In genomic region chrX:113892401-113892800, GRCh38 we compare ENCODE assay signal across 26 cellular contexts.
"Had no signal": no experiment of that assay in that cellular context is flagged by ENCODE, and none has a peak within 500 bp of the region (broad histone marks: within the 10 kb centered on the region; RNA-seq: fewer than 3 reads in every experiment).

No MANE protein-coding gene starts in this region.

- H3K27ac Mint-ChIP-seq: activated CD8-positive, alpha-beta T cell treated with anti-CD3 and anti-CD28 coated beads, Interleukin-2, amount 10 ng/mL, durations not matched to agents 7 days and 5 days; activated naive CD8-positive, alpha-beta T cell treated with anti-CD3 and anti-CD28 coated beads, Interleukin-2, amount 50 U/mL, for 24 hours; activated T-helper 1 cell treated with anti-CD3 and anti-CD28 coated beads, Interleukin-12 subunit alpha, Interleukin-12 subunit beta, Interleukin-2, Interleukin-4 antibody, amounts not matched to agents 30 ng/mL and 10 ng/mL and 1 ng/mL, durations not matched to agents 14 hours and 24 hours and 36 hours; brain; dendritic cell treated with granulocyte-macrophage colony-stimulating factor and Interleukin-4, amounts not matched to agents 40 ng/mL and 50 ng/mL, for 4 days; memory B cell; natural killer cell treated with Interleukin-12 subunit alpha and Interleukin-12 subunit beta and Interleukin-15 and Interleukin-18, amount 100 ng/mL, for 72 hours; stimulated activated effector memory CD8-positive, alpha-beta T cell treated with anti-CD3 and anti-CD28 coated beads, Interleukin-12 subunit alpha, Interleukin-12 subunit beta, amount 100 ng/mL, for 72 hours had no signal

- H3K4me3 ChIP-seq: esophagus squamous epithelium, gastroesophageal sphincter, right lobe of liver, skin epidermis, testis, vagina had no signal

- H3K27me3 ChIP-seq: esophagus squamous epithelium, gastroesophageal sphincter, neutrophil, testis, vagina had no signal

- H3K27ac ChIP-seq: esophagus squamous epithelium, gastroesophageal sphincter, neutrophil, right lobe of liver, skin epidermis, testis, vagina had no signal

- H3K4me3 Mint-ChIP-seq: activated CD8-positive, alpha-beta T cell treated with anti-CD3 and anti-CD28 coated beads, Interleukin-2, amount 10 ng/mL, durations not matched to agents 7 days and 5 days; activated naive CD8-positive, alpha-beta T cell treated with anti-CD3 and anti-CD28 coated beads, Interleukin-2, amount 50 U/mL, for 24 hours; activated T-helper 1 cell treated with anti-CD3 and anti-CD28 coated beads, Interleukin-12 subunit alpha, Interleukin-12 subunit beta, Interleukin-2, Interleukin-4 antibody, amounts not matched to agents 30 ng/mL and 10 ng/mL and 1 ng/mL, durations not matched to agents 14 hours and 24 hours and 36 hours; brain; dendritic cell treated with granulocyte-macrophage colony-stimulating factor and Interleukin-4, amounts not matched to agents 40 ng/mL and 50 ng/mL, for 4 days; memory B cell; natural killer cell treated with Interleukin-12 subunit alpha and Interleukin-12 subunit beta and Interleukin-15 and Interleukin-18, amount 100 ng/mL, for 72 hours; stimulated activated effector memory CD8-positive, alpha-beta T cell treated with anti-CD3 and anti-CD28 coated beads, Interleukin-12 subunit alpha, Interleukin-12 subunit beta, amount 100 ng/mL, for 72 hours had no signal

- H3K36me3 ChIP-seq: esophagus squamous epithelium, gastroesophageal sphincter, neutrophil, right lobe of liver, vagina had no signal

- H3K36me3 Mint-ChIP-seq: brain; natural killer cell treated with Interleukin-12 subunit alpha and Interleukin-12 subunit beta and Interleukin-15 and Interleukin-18, amount 100 ng/mL, for 72 hours; stimulated activated effector memory CD8-positive, alpha-beta T cell treated with anti-CD3 and anti-CD28 coated beads, Interleukin-12 subunit alpha, Interleukin-12 subunit beta, amount 100 ng/mL, for 72 hours had no signal

- H3K4me1 ChIP-seq: esophagus squamous epithelium, gastroesophageal sphincter, right lobe of liver, testis, vagina had no signal

- H3K9me3 Mint-ChIP-seq: activated naive CD8-positive, alpha-beta T cell treated with anti-CD3 and anti-CD28 coated beads, Interleukin-2, amount 50 U/mL, for 24 hours; natural killer cell treated with Interleukin-12 subunit alpha and Interleukin-12 subunit beta and Interleukin-15 and Interleukin-18, amount 100 ng/mL, for 72 hours had no signal

- H3K27me3 Mint-ChIP-seq: activated naive CD8-positive, alpha-beta T cell treated with anti-CD3 and anti-CD28 coated beads, Interleukin-2, amount 50 U/mL, for 24 hours; dendritic cell treated with granulocyte-macrophage colony-stimulating factor and Interleukin-4, amounts not matched to agents 40 ng/mL and 50 ng/mL, for 4 days; memory B cell had no signal

- DNase-seq: activated CD4-positive, alpha-beta T cell treated with anti-CD3 and anti-CD28 coated beads, Interleukin-2, amount 50 U/mL, for 1 hour; activated CD8-positive, alpha-beta T cell treated with anti-CD3 and anti-CD28 coated beads, Interleukin-2, amount 10 ng/mL, durations not matched to agents 7 days and 5 days; activated gamma-delta T cell; activated naive CD4-positive, alpha-beta T cell treated with anti-CD3 and anti-CD28 coated beads, Interleukin-2, amount 50 U/mL, for 16 hours; activated naive CD8-positive, alpha-beta T cell treated with anti-CD3 and anti-CD28 coated beads, Interleukin-2, amount 50 U/mL, for 24 hours; anterior cingulate cortex; effector CD8-positive, alpha-beta T cell; esophagus squamous epithelium; head of caudate nucleus; islet precursor cell; left cardiac atrium; right lobe of liver; stimulated activated CD4-positive, alpha-beta T cell treated with anti-CD3 and anti-CD28 coated beads, Interleukin-2, amount 100 ng/mL, for 24 hours; T-helper 2 cell; testis; trophoblast cell had no signal

- H3K4me1 Mint-ChIP-seq: activated naive CD8-positive, alpha-beta T cell treated with anti-CD3 and anti-CD28 coated beads, Interleukin-2, amount 50 U/mL, for 24 hours; brain; stimulated activated effector memory CD8-positive, alpha-beta T cell treated with anti-CD3 and anti-CD28 coated beads, Interleukin-12 subunit alpha, Interleukin-12 subunit beta, amount 100 ng/mL, for 72 hours had no signal

- H3K9me3 ChIP-seq: esophagus squamous epithelium, gastroesophageal sphincter, neutrophil, right lobe of liver, testis, vagina had no signal
